16 cellular contexts compared by ENCODE assay signal in genomic region chr6:151075005-151075404, GRCh38.
DNase-seq lines count a peak whose midpoint lies in the region; ATAC-seq, FAIRE-seq and TF ChIP-seq lines count a peak whose summit lies in the region.
"Had no signal": no experiment of that assay in that cellular context is flagged by ENCODE, and none has a peak within 500 bp of the region (broad histone marks: within the 10 kb centered on the region; RNA-seq: fewer than 3 reads in every experiment).

No MANE protein-coding gene starts in this region.

- H3K27ac Mint-ChIP-seq in Calu3 (ENCODE audit: unreplicated experiment): peak overlapping the region; percentile 23
- H3K27ac Mint-ChIP-seq: CD4-positive, alpha-beta memory T cell; IgD-negative memory B cell had no signal

- H3K4me1 ChIP-seq in RWPE2 (ENCODE audit: insufficient read depth, poor library complexity, severe bottlenecking) (peaks cover 8% of the 10 kb centered on the region), foreskin keratinocyte (peaks cover 11% of the 10 kb centered on the region), skeletal muscle satellite cell (ENCODE audit: control insufficient read depth, insufficient read depth, low read length) (peaks cover 28% of the 10 kb centered on the region), smooth muscle cell (ENCODE audit: low read depth) (no peaks in the 10 kb centered on the region)

- no peak for TF ChIP-seq CTCF in Calu3 (IDR thresholded peaks at IDR 0.05; ENCODE audit: unreplicated experiment)
- no peak for TF ChIP-seq CTCF in RWPE2 (IDR thresholded peaks at IDR 0.05; ENCODE audit: poor library complexity, severe bottlenecking)
- no peak for TF ChIP-seq CTCF in foreskin keratinocyte (conservative IDR thresholded peaks at IDR 0.05)
- no peak for TF ChIP-seq CTCF in smooth muscle cell (IDR thresholded peaks at IDR 0.05; ENCODE audit: borderline replicate concordance, insufficient read depth, poor library complexity, severe bottlenecking)

- no peaks in the 10 kb centered on the region for H3K36me3 Mint-ChIP-seq in Calu3 (ENCODE audit: insufficient read depth, unreplicated experiment)

- H3K4me2 ChIP-seq in skeletal muscle satellite cell (ENCODE audit: low read length) (peak overlapping the region; percentile 14), smooth muscle cell (no peak overlapping the region)

- H3K4me3 ChIP-seq in RWPE2 (ENCODE audit: severe bottlenecking) (no peak overlapping the region), skeletal muscle satellite cell (ENCODE audit: low read length) (no peak overlapping the region), smooth muscle cell (no peak overlapping the region)

- peaks cover 13% of the 10 kb centered on the region for H3K4me1 Mint-ChIP-seq in Calu3 (ENCODE audit: low read depth, unreplicated experiment)
- H3K4me1 Mint-ChIP-seq: CD4-positive, alpha-beta memory T cell had no signal

- H3K27me3 ChIP-seq in RWPE2 (ENCODE audit: insufficient read depth, poor library complexity, severe bottlenecking) (peaks cover 3% of the 10 kb centered on the region), foreskin keratinocyte (no peaks in the 10 kb centered on the region), skeletal muscle satellite cell (ENCODE audit: control insufficient read depth, insufficient read depth, low read length) (no peaks in the 10 kb centered on the region), smooth muscle cell (ENCODE audit: low read depth) (no peaks in the 10 kb centered on the region)
- H3K27me3 ChIP-seq: BE2C had no signal

- H3K36me3 ChIP-seq in RWPE2 (ENCODE audit: low read depth) (peaks cover 14% of the 10 kb centered on the region; the same call in 1 of the 2 replicates), skeletal muscle satellite cell (ENCODE audit: insufficient read depth, low read length) (no peaks in the 10 kb centered on the region), smooth muscle cell (ENCODE audit: low read depth) (peaks cover 4% of the 10 kb centered on the region)
- H3K36me3 ChIP-seq: BE2C had no signal

- no peak overlapping the region for H3K9ac ChIP-seq in skeletal muscle satellite cell (ENCODE audit: low read depth, low read length)
- no peak overlapping the region for H3K9ac ChIP-seq in smooth muscle cell (ENCODE audit: low read depth)

- H3K27me3 Mint-ChIP-seq in Calu3 (ENCODE audit: unreplicated experiment): no peaks in the 10 kb centered on the region
- H3K27me3 Mint-ChIP-seq: CD4-positive, alpha-beta memory T cell; IgD-negative memory B cell had no signal

- no TSS peak for BruUV-seq in Calu3 (replicated peaks; lab: Mats Ljungman, UMichigan)

- no peaks in the 10 kb centered on the region for H4K20me1 ChIP-seq in smooth muscle cell (ENCODE audit: low read depth)

- H3K4me3 Mint-ChIP-seq in Calu3 (ENCODE audit: low read depth, unreplicated experiment): no peak overlapping the region
- H3K4me3 Mint-ChIP-seq: CD4-positive, alpha-beta memory T cell had no signal

- H2AFZ ChIP-seq in smooth muscle cell (ENCODE audit: low read depth): no peak overlapping the region

- 97% methylated on average over 3 of the region's 3 CpGs for WGBS in smooth muscle cell (ENCODE audit: low lambda C conversion rate)

- CTCF ChIA-PET in Calu3 (lab: Charles Lee): no interaction called here

- intact Hi-C loops in Calu3 (cut with micrococcal nuclease; ENCODE audit: unreplicated experiment): no loop called here

- no peaks in the 10 kb centered on the region for H3K9me3 Mint-ChIP-seq in Calu3 (ENCODE audit: low read depth, unreplicated experiment)

- H3K79me2 ChIP-seq in smooth muscle cell (ENCODE audit: low read depth): no peaks in the 10 kb centered on the region

- no peaks in the 10 kb centered on the region for H3F3A ChIP-seq in smooth muscle cell (ENCODE audit: low read depth)

- DNase-seq in Calu3 (no peak), RWPE2 (ENCODE audit: low spot score) (no peak), foreskin keratinocyte (no peak), smooth muscle cell (lab: John Stamatoyannopoulos, UW; ENCODE audit: unreplicated experiment) (no peak), HTR-8/SVneo (ENCODE audit: insufficient read length, low spot score) (no peak), DMS53 treated with DMSO at 0.1 percent for 48 hours (lab: John Stamatoyannopoulos, UW; ENCODE audit: unreplicated experiment) (no peak)
- DNase-seq: BE2C; CD4-positive, alpha-beta memory T cell; DMS153; GF-D8 had no signal

- H3K27ac ChIP-seq in RWPE2 (ENCODE audit: poor library complexity, severe bottlenecking) (peak overlapping the region; percentile 41), foreskin keratinocyte (peak overlapping the region; percentile 56), smooth muscle cell (ENCODE audit: low read depth) (no peak overlapping the region)
- H3K27ac ChIP-seq: C4-2B had no signal

- FAIRE-seq in HTR-8/SVneo (lab: Jason Lieb, UNC): no peak
- FAIRE-seq: A204.1, D721Med, H1 had no signal

- ATAC-seq in RWPE2 (ENCODE audit: low read depth) (no peak), foreskin keratinocyte (no peak)

- H3K9me3 ChIP-seq in RWPE2 (ENCODE audit: severe bottlenecking) (peaks cover 10% of the 10 kb centered on the region), skeletal muscle satellite cell (replicated peaks; ENCODE audit: low read length) (no peaks in the 10 kb centered on the region), smooth muscle cell (replicated peaks; ENCODE audit: low read depth) (no peaks in the 10 kb centered on the region)
- H3K9me3 ChIP-seq: BE2C had no signal
